In genomic region chr20:25246182-25246943, GRCh38 we compare ENCODE assay signal across 7 cellular contexts. TPM values are rescaled to one million over a fixed set of nuclear protein-coding genes. Genes with fewer than 3 reads are reported as not detected.
DNase-seq lines count a peak whose midpoint lies in the region; ATAC-seq, FAIRE-seq and TF ChIP-seq lines count a peak whose summit lies in the region.

No MANE protein-coding gene starts in this region.

- no peaks in the 10 kb centered on the region for H3K9me1 ChIP-seq in K562 (ENCODE audit: control insufficient read depth, insufficient read depth, low read length)

- H3K9me3 ChIP-seq in K562 (replicated peaks; ENCODE audit: control insufficient read depth, insufficient read depth, low read depth, low read length) (no peaks in the 10 kb centered on the region), osteoblast (ENCODE audit: low read depth, low read length) (no peaks in the 10 kb centered on the region), upper lobe of left lung (no peaks in the 10 kb centered on the region)

- FAIRE-seq in GM19239 (lab: Jason Lieb, UNC), result peak; percentile 71
- no peak for FAIRE-seq in K562 (lab: Jason Lieb, UNC)

- 0 out of 3 replicates have a peak, but pooled peaks cover 3% of the 10 kb centered on the region for H3K36me3 ChIP-seq in K562 (ENCODE audit: control insufficient read depth, insufficient read depth, low read length)
- H3K36me3 ChIP-seq in osteoblast (ENCODE audit: insufficient read depth, low read length), result no peaks in the 10 kb centered on the region
- H3K36me3 ChIP-seq in upper lobe of left lung, result no peaks in the 10 kb centered on the region

- H2AFZ ChIP-seq in K562 (ENCODE audit: low read depth, low read length) (no peak overlapping the region), osteoblast (ENCODE audit: low read length) (no peak overlapping the region)

- H3K4me1 ChIP-seq in K562 (replicated peaks in 1 of 2; ENCODE audit: control insufficient read depth in 2 of 2, insufficient read depth in 2 of 2, low read length in 2 of 2) (peaks cover 10 to 21% of the 10 kb centered on the region in 2 experiments; a peak in 4 of 5 replicates), osteoblast (ENCODE audit: insufficient read depth, low read length) (peaks cover 37% of the 10 kb centered on the region), upper lobe of left lung (peaks cover 10 to 39% (median 27%) of the 10 kb centered on the region in 4 donors)

- in situ Hi-C loops in K562 (cut with MboI), result no loop called here

- no peaks in the 10 kb centered on the region for H3K27me3 ChIP-seq in K562 (ENCODE audit: control insufficient read depth in 2 of 2, insufficient read depth in 2 of 2, low read length in 2 of 2)
- H3K27me3 ChIP-seq in osteoblast (ENCODE audit: insufficient read depth, low read length), result no peaks in the 10 kb centered on the region
- H3K27me3 ChIP-seq in upper lobe of left lung, result no peaks in the 10 kb centered on the region

- TF ChIP-seq RAD21 in K562 (CRISPR knock-in tag; conservative IDR thresholded peaks at IDR 0.05 in 1 of 2, IDR thresholded peaks at IDR 0.05 in 1 of 2), result no peak

- H4K20me1 ChIP-seq in K562 (replicated peaks; ENCODE audit: control insufficient read depth, insufficient read depth, low read length) (no peaks in the 10 kb centered on the region), osteoblast (ENCODE audit: insufficient read depth, low read length) (peaks cover 26% of the 10 kb centered on the region)

- no peak overlapping the region for H3K9ac ChIP-seq in K562 (ENCODE audit: insufficient read depth in 1 of 2, low read depth in 2 of 2, low read length in 2 of 2)

- TF ChIP-seq EP300 in K562 (IDR thresholded peaks at IDR 0.05; ENCODE audit: low read length) (no peak), upper lobe of left lung (IDR thresholded peaks at IDR 0.05) (no peak)

- CTCF ChIA-PET in K562 (lab: Yijun Ruan, JAX; ENCODE audit: low intra/inter-chr PET ratio), result no interaction called here

- TF ChIP-seq POLR2A in K562 (conservative IDR thresholded peaks at IDR 0.05), result no peak
- no peak for TF ChIP-seq POLR2A in upper lobe of left lung (IDR thresholded peaks at IDR 0.05)

- POLR2A ChIA-PET in K562 (lab: Yijun Ruan, JAX), result interaction anchor here (1.4 to 1.7 kb wide), 3 partner anchors 9 to 26 kb away, joined by 4 to 8 read pairs (median 7); no protein-coding TSS in a partner anchor

- no TSS peak for BruUV-seq in K562 (replicated peaks; lab: Mats Ljungman, UMichigan)

- H3K79me2 ChIP-seq in K562 (ENCODE audit: control insufficient read depth, insufficient read depth, low read length) (peaks cover 21% of the 10 kb centered on the region), osteoblast (ENCODE audit: insufficient read depth, low read length) (peaks cover 31% of the 10 kb centered on the region)

- H3K27ac ChIP-seq in K562 (ENCODE audit: extremely low read depth, low read depth, low read length) (no peak overlapping the region), osteoblast (ENCODE audit: low read depth, low read length) (peak overlapping the region; percentile 73), upper lobe of left lung (peak overlapping the region in 1 of 4 donors; percentile 93)

- TF ChIP-seq CTCF in K562 (IDR thresholded peaks at IDR 0.05 in 2 of 3, conservative IDR thresholded peaks at IDR 0.05 in 1 of 3; ENCODE audit: insufficient read depth in 2 of 3, low read depth in 1 of 3, low read length in 3 of 3) (no peak), osteoblast (IDR thresholded peaks at IDR 0.05; ENCODE audit: extremely low read depth, low read depth, low read length) (no peak), upper lobe of left lung (IDR thresholded peaks at IDR 0.05) (no peak)

- intact Hi-C loops in K562 (cut with micrococcal nuclease), result loop anchor here (5.0 kb wide), 1 partner anchor 49 kb away; the partner anchor contains the start of gene ENTPD6

- peak; percentile 25 for ATAC-seq in HG03571 (IDR thresholded peaks at IDR 0.05; ENCODE audit: unreplicated experiment)
- no peak for ATAC-seq in K562
- ATAC-seq in upper lobe of left lung (ENCODE audit: low FRiP score in 2 of 2), result no peak

- DNase-seq in GM19239 (ENCODE audit: insufficient read length, low spot score), result no peak
- DNase-seq in K562 (ENCODE audit: extremely low read depth in 1 of 4, low spot score in 3 of 4), result no peak
- peak; percentile 71 for DNase-seq in osteoblast (ENCODE audit: insufficient read length, low spot score, missing footprints)
- DNase-seq in NCI-H1417 (lab: John Stamatoyannopoulos, UW), result no peak
- DNase-seq in HuH-7.5 (ENCODE audit: low spot score), result no peak
- no peak for DNase-seq in upper lobe of left lung

- H3K4me3 ChIP-seq in K562 (no peak overlapping the region), osteoblast (ENCODE audit: insufficient read depth, low read length) (peak overlapping the region; percentile 87), upper lobe of left lung (peak overlapping the region in 1 of 4 donors; percentile 98)

- H3K4me2 ChIP-seq in K562 (ENCODE audit: insufficient read depth, low read length), result peak overlapping the region; percentile 77; the same call in 1 of the 2 replicates
- H3K4me2 ChIP-seq in osteoblast (ENCODE audit: insufficient read depth, low read length), result peak overlapping the region; percentile 91

- WGBS in K562 (ENCODE audit: insufficient coverage, low coverage, missing lambda C conversion rate), result 59% methylated on average over 8 of the region's 9 CpGs
- WGBS in upper lobe of left lung, 2 donors, result 78 to 86% methylated on average over 9 of the region's 9 CpGs

TF ChIP-seq in K562, 482 proteins besides CTCF, POLR2A, EP300 and RAD21:
- TF ChIP-seq RBM25 (IDR thresholded peaks at IDR 0.05; ENCODE audit: low read depth, low read length, severe bottlenecking) (no peak), HIVEP1 (CRISPR knock-in tag; IDR thresholded peaks at IDR 0.05) (no peak), ZNF224 (CRISPR knock-in tag; IDR thresholded peaks at IDR 0.05) (no peak), IRF2 (CRISPR knock-in tag; IDR thresholded peaks at IDR 0.05) (no peak), TFAP4 (CRISPR knock-in tag; IDR thresholded peaks at IDR 0.05; ENCODE audit: borderline replicate concordance) (no peak), TCFL5 (CRISPR knock-in tag; conservative IDR thresholded peaks at IDR 0.05) (no peak), DMBX1 (CRISPR knock-in tag; IDR thresholded peaks at IDR 0.05; ENCODE audit: borderline replicate concordance) (no peak), GTF2A2 (tag; IDR thresholded peaks at IDR 0.05) (no peak), CBX2 (IDR thresholded peaks at IDR 0.05; ENCODE audit: insufficient read depth, low read length, poor library complexity, severe bottlenecking) (no peak)

RNA-seq across cellular contexts. Expression of gene PYGB, which starts 1.5 kb away (rescaled TPM):
- total RNA-seq in K562 (2011; cell fraction: chromatin; rRNA removed; ENCODE audit: low replicate concordance), result 15.0 and 42.9 TPM in 2 replicates
- total RNA-seq in K562 (2011; cell fraction: nucleolus; rRNA removed), result 22.9 and 27.7 TPM in 2 replicates
- 11.8 and 15.2 TPM in 2 replicates for total RNA-seq in K562 (2011; cell fraction: nucleoplasm; rRNA removed)
- total RNA-seq in K562 (2014; rRNA removed) (12.4 and 13.0 TPM in 2 replicates), K562 (2014; rRNA removed; fragmentation: Illumina TruSeq; extraction: Trizol) (4.1 and 4.7 TPM in 2 replicates), K562 (2015; rRNA removed; fragmentation: Illumina TruSeq; extraction: Trizol) (9.8 and 10.8 TPM in 2 replicates), K562 (2021) (16.1 and 18.0 TPM in 2 replicates), osteoblast (191 and 194 TPM in 2 replicates), upper lobe of left lung (100 to 1,000 TPM in 3 of 6 donors, 10 to 100 TPM in 3; 59.4 to 128 (median 98.4) TPM)
- polyA plus RNA-seq in K562 (2011; rRNA removed) (7.3 and 8.2 TPM in 2 replicates), K562 (2014; fragmentation: Illumina TruSeq; extraction: Trizol) (10.2 and 11.3 TPM in 2 replicates), K562 (2014; fragmentation: Nextera tagmentation; extraction: Ambion mirVana) (under 1 TPM; 0.34 to 0.46 TPM), K562 (2014; rRNA removed) (12.3 and 16.0 TPM in 2 replicates)
- polyA plus RNA-seq in K562 (2011; cell fraction: cytosol; rRNA removed), result 8.5 and 12.3 TPM in 2 replicates
- polyA plus RNA-seq in K562 (2011; cell fraction: nucleus; rRNA removed), result 42.5 and 55.1 TPM in 2 replicates
- 12.7 and 36.7 TPM in 2 replicates for polyA plus RNA-seq in K562 (2012)
- polyA minus RNA-seq in K562 (2011; rRNA and poly(A)+ RNA removed), result 5.7 and 8.6 TPM in 2 replicates
- 8.7 and 9.1 TPM in 2 replicates for polyA minus RNA-seq in K562 (2011; cell fraction: cytosol; rRNA and poly(A)+ RNA removed)
- 11.4 and 14.6 TPM in 2 replicates for polyA minus RNA-seq in K562 (2011; cell fraction: nucleus; rRNA and poly(A)+ RNA removed)

RNA-seq across cellular contexts. Expression of gene ENTPD6, which starts 50.9 kb away (rescaled TPM):
- 56.6 and 135 TPM in 2 replicates for total RNA-seq in K562 (2011; cell fraction: chromatin; rRNA removed; ENCODE audit: low replicate concordance)
- 102 and 113 TPM in 2 replicates for total RNA-seq in K562 (2011; cell fraction: nucleolus; rRNA removed)
- total RNA-seq in K562 (2011; cell fraction: nucleoplasm; rRNA removed), result 81.2 and 97.1 TPM in 2 replicates
- 26.6 and 32.9 TPM in 2 replicates for total RNA-seq in K562 (2014; rRNA removed)
- 12.7 and 13.8 TPM in 2 replicates for total RNA-seq in K562 (2014; rRNA removed; fragmentation: Illumina TruSeq; extraction: Trizol)
- total RNA-seq in K562 (2015; rRNA removed; fragmentation: Illumina TruSeq; extraction: Trizol), result 20.8 and 22.4 TPM in 2 replicates
- 33.0 and 35.9 TPM in 2 replicates for total RNA-seq in K562 (2021)
- 34.2 and 43.3 TPM in 2 replicates for polyA plus RNA-seq in K562 (2011; rRNA removed)
- 45.3 and 53.6 TPM in 2 replicates for polyA plus RNA-seq in K562 (2011; cell fraction: cytosol; rRNA removed)
- polyA plus RNA-seq in K562 (2011; cell fraction: nucleus; rRNA removed), result 192 and 227 TPM in 2 replicates
- polyA plus RNA-seq in K562 (2012), result 30.6 and 41.1 TPM in 2 replicates
- 22.1 and 29.6 TPM in 2 replicates for polyA plus RNA-seq in K562 (2014; fragmentation: Illumina TruSeq; extraction: Trizol)
- polyA plus RNA-seq in K562 (2014; fragmentation: Nextera tagmentation; extraction: Ambion mirVana), result 1 to 10 TPM in 1 of 2 experiments, under 1 TPM in 1; 0.82 to 1.5 TPM
- 36.8 and 39.9 TPM in 2 replicates for polyA plus RNA-seq in K562 (2014; rRNA removed)
- 20.7 and 22.9 TPM in 2 replicates for polyA minus RNA-seq in K562 (2011; rRNA and poly(A)+ RNA removed)
- 15.2 and 17.5 TPM in 2 replicates for polyA minus RNA-seq in K562 (2011; cell fraction: cytosol; rRNA and poly(A)+ RNA removed)
- polyA minus RNA-seq in K562 (2011; cell fraction: nucleus; rRNA and poly(A)+ RNA removed), result 27.6 and 47.0 TPM in 2 replicates
- 50.7 and 55.1 TPM in 2 replicates for total RNA-seq in osteoblast
- 100 to 1,000 TPM in 2 of 6 donors, 10 to 100 TPM in 4; 53.7 to 170 (median 81.7) TPM for total RNA-seq in upper lobe of left lung
